In the genomic region with DNA sequence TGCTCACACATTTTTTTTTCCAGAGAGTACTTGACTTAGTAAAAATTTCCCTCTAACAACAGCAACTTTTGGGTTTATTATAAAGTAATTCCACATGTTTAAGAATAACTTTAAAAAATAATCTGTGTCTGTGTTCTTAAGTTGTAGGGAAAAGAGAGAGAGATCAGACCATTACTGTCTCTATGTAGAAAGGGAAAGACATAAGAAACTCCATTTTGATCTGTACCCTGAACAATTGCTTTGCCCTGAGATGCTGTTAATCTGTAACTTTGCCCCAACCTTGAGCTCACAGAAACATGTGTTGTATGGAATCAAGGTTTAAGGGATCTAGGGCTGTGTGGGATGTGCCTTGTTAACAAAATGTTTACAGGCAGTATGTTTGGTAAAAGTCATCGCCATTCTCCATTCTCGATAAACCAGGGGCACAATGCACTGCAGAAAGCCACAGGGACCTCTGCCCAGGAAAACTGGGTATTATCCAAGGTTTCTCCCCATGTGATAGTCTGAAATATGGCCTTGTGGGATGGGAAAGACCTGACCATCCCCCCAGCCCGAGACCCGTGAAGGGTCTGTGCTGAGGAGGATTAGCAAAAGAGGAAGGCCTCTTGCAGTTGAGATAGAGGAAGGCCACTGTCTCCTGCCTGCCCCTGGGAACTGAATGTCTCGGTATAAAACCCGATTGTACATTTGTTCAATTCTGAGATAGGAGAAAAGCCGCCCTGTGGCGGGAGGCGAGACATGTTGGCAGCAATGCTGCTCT, we compare ENCODE assay signal across 7 cellular contexts.
DNase-seq lines count a peak whose midpoint lies in the region; ATAC-seq, FAIRE-seq and TF ChIP-seq lines count a peak whose summit lies in the region.
"Not testable (repeated sequence)": the region's sequence is repeated elsewhere in the genome, so short reads cannot be mapped to it uniquely, and the experiment has no call there.

No MANE protein-coding gene starts in this region.

- not testable (repeated sequence) for H3K14ac ChIP-seq in mesenchymal stem cell (ENCODE audit: low read length in 2 of 2); neuronal stem cell (ENCODE audit: low read length)

- not testable (repeated sequence) for ATAC-seq in GM12878

- DNase-seq in HL-60 (ENCODE audit: low read depth in 1 of 2, low spot score in 1 of 2): peak in 1 of 2 experiments; percentile 17
- peak; percentile 43 for DNase-seq in OCI-M1 (lab: John Stamatoyannopoulos, UW)
- not testable (repeated sequence) for DNase-seq in GM12878 (ENCODE audit: low read depth, low spot score); esophagus muscularis mucosa (ENCODE audit: extremely low spot score); mesenchymal stem cell; neuronal stem cell (ENCODE audit: low spot score); stomach

- not testable (repeated sequence) for H2BK120ac ChIP-seq in mesenchymal stem cell (ENCODE audit: low read depth, low read length); neuronal stem cell (ENCODE audit: low read depth, low read length)

- peak overlapping the region; percentile 85 for H3K27ac ChIP-seq in HL-60 (replicated peaks)
- not testable (repeated sequence) for H3K27ac ChIP-seq in GM12878 (ENCODE audit: control insufficient read depth, insufficient read depth); neuronal stem cell (replicated peaks; ENCODE audit: low read length)
- peak overlapping the region in 3 of 4 donors; percentile 13 to 68 (median 44) for H3K27ac ChIP-seq in esophagus muscularis mucosa (replicated peaks in 1 of 4)
- peak overlapping the region; percentile 98 for H3K27ac ChIP-seq in mesenchymal stem cell (ENCODE audit: low read length, poor library complexity, severe bottlenecking)
- H3K27ac ChIP-seq in stomach: peak overlapping the region in 4 of 5 donors; percentile 59 to 84 (median 78)

- H4K20me1 ChIP-seq in GM12878 (ENCODE audit: control insufficient read depth, insufficient read depth): not testable (repeated sequence)

- not testable (repeated sequence) for H3K9me3 ChIP-seq in GM12878 (replicated peaks; ENCODE audit: control insufficient read depth, insufficient read depth, low read length); esophagus muscularis mucosa; mesenchymal stem cell (ENCODE audit: control insufficient read depth, low read length); neuronal stem cell (replicated peaks in 1 of 2; ENCODE audit: control insufficient read depth in 2 of 2, insufficient read depth in 1 of 2, low read depth in 1 of 2, low read length in 2 of 2); stomach

- not testable (repeated sequence) for H4K91ac ChIP-seq in mesenchymal stem cell (ENCODE audit: low read length); neuronal stem cell (ENCODE audit: low read depth, low read length, poor library complexity)

- 91% methylated on average over 7 of the region's 9 CpGs for WGBS in GM12878 (ENCODE audit: insufficient coverage, insufficient replicate concordance, low lambda C conversion rate, missing lambda C conversion rate)
- 82% methylated on average over 9 of the region's 9 CpGs for WGBS in esophagus muscularis mucosa
- WGBS in mesenchymal stem cell: 74% methylated on average over 4 of the region's 9 CpGs
- WGBS in neuronal stem cell (ENCODE audit: extremely low coverage in 2 of 2, insufficient read length in 2 of 2, insufficient replicate concordance in 1 of 2), 2 donors: no CpG with 5 or more reads among the region's 9 CpGs
- WGBS in stomach, 5 donors: 77 to 90% (median 85%) methylated on average over 5 to 9 of the region's 9 CpGs

- H3K79me2 ChIP-seq in GM12878 (ENCODE audit: control insufficient read depth, insufficient read depth, low read length): not testable (repeated sequence)

- TF ChIP-seq POLR2A in GM12878 (IDR thresholded peaks at IDR 0.05; ENCODE audit: low read depth, low read length); esophagus muscularis mucosa (IDR thresholded peaks at IDR 0.05; ENCODE audit: low read depth); stomach (IDR thresholded peaks at IDR 0.05): not testable (repeated sequence)

- not testable (repeated sequence) for H2AFZ ChIP-seq in GM12878 (ENCODE audit: control insufficient read depth, low read depth, low read length); mesenchymal stem cell (ENCODE audit: low read depth, low read length)
- H2AFZ ChIP-seq in neuronal stem cell (ENCODE audit: low read length): peak overlapping the region; percentile 76

- H3K4me2 ChIP-seq in GM12878 (ENCODE audit: control insufficient read depth, insufficient read depth); mesenchymal stem cell (ENCODE audit: low read length, poor library complexity, severe bottlenecking); neuronal stem cell (ENCODE audit: insufficient read depth, low read length, poor library complexity, severe bottlenecking): not testable (repeated sequence)

- not testable (repeated sequence) for H3K18ac ChIP-seq in mesenchymal stem cell (ENCODE audit: low read depth in 1 of 2, low read length in 2 of 2); neuronal stem cell (ENCODE audit: low read length)

- POLR2A ChIA-PET in GM12878 (lab: Charles Lee): interaction anchor here (0.5 kb wide), 1 partner anchor 69 kb away, joined by 5 read pairs; no protein-coding TSS in a partner anchor

- CTCF ChIA-PET in GM12878 (lab: Yijun Ruan, JAX): interaction anchor here (0.9 to 1.6 kb wide), 3 partner anchors 10 to 441 kb away, joined by 3 to 6 read pairs (median 3); no protein-coding TSS in a partner anchor

- not testable (repeated sequence) for H3K4me3 ChIP-seq in HL-60 (replicated peaks; ENCODE audit: insufficient read depth, low read length); GM12878; esophagus muscularis mucosa; mesenchymal stem cell (ENCODE audit: insufficient read depth in 1 of 2, low read depth in 1 of 2, low read length in 2 of 2); neuronal stem cell (ENCODE audit: low read length in 2 of 2); stomach

- in situ Hi-C loops in GM12878 (cut with MboI): not testable (repeated sequence)

- SMC1A ChIA-PET in GM12878 (lab: Charles Lee; ENCODE audit: uncharacterized antibody, unreplicated experiment): interaction anchor here (0.6 to 1.7 kb wide), 2 partner anchors 18 to 234 kb away, joined by 3 to 5 read pairs; no protein-coding TSS in a partner anchor

- not testable (repeated sequence) for H3K4ac ChIP-seq in mesenchymal stem cell (ENCODE audit: low read depth in 1 of 2, low read length in 2 of 2); neuronal stem cell (ENCODE audit: low read length)

- H2BK5ac ChIP-seq in mesenchymal stem cell (ENCODE audit: low read depth, low read length, poor library complexity, severe bottlenecking); neuronal stem cell (ENCODE audit: low read length): not testable (repeated sequence)

- BruUV-seq in GM12878 (replicated peaks; lab: Mats Ljungman, UMichigan): not testable (repeated sequence)

- not testable (repeated sequence) for TF ChIP-seq RAD21 in GM12878 (IDR thresholded peaks at IDR 0.05; ENCODE audit: insufficient read depth, low read depth, low read length)

- not testable (repeated sequence) for H2BK15ac ChIP-seq in mesenchymal stem cell (ENCODE audit: low read depth, poor library complexity, severe bottlenecking); neuronal stem cell (ENCODE audit: low read length)

- H3K36me3 ChIP-seq in GM12878 (ENCODE audit: control insufficient read depth in 2 of 2, insufficient read depth in 2 of 2, low read length in 1 of 2); esophagus muscularis mucosa; mesenchymal stem cell (ENCODE audit: control insufficient read depth in 1 of 2, insufficient read depth in 2 of 2, low read depth in 1 of 2, low read length in 2 of 2); neuronal stem cell (replicated peaks in 1 of 2; ENCODE audit: control insufficient read depth in 2 of 2, insufficient read depth in 2 of 2, low read length in 2 of 2); stomach: not testable (repeated sequence)

- TF ChIP-seq CTCF in HL-60 (IDR thresholded peaks at IDR 0.05; ENCODE audit: insufficient read depth, low read length); GM12878 (IDR thresholded peaks at IDR 0.05 in 2 of 3, conservative IDR thresholded peaks at IDR 0.05 in 1 of 3; ENCODE audit: control insufficient read depth in 2 of 3, extremely low read depth in 1 of 3, insufficient read depth in 1 of 3, low read depth in 3 of 3, low read length in 3 of 3); esophagus muscularis mucosa (IDR thresholded peaks at IDR 0.05); stomach (IDR thresholded peaks at IDR 0.05): not testable (repeated sequence)

- H4K8ac ChIP-seq in mesenchymal stem cell (ENCODE audit: low read length): peak overlapping the region; percentile 62
- H4K8ac ChIP-seq in neuronal stem cell (ENCODE audit: low read depth, low read length): not testable (repeated sequence)

- TF ChIP-seq EP300 in GM12878 (IDR thresholded peaks at IDR 0.05; ENCODE audit: borderline replicate concordance in 1 of 2, control insufficient read depth in 1 of 2, low read depth in 2 of 2, low read length in 2 of 2); esophagus muscularis mucosa (IDR thresholded peaks at IDR 0.05); stomach (IDR thresholded peaks at IDR 0.05): not testable (repeated sequence)

- not testable (repeated sequence) for FAIRE-seq in GM12878 (lab: Jason Lieb, UNC)

- not testable (repeated sequence) for H2AK5ac ChIP-seq in mesenchymal stem cell (ENCODE audit: low read length, severe bottlenecking); neuronal stem cell (ENCODE audit: low read depth, low read length)

- peaks cover 43% of the 10 kb centered on the region for H3K4me1 ChIP-seq in GM12878 (ENCODE audit: control insufficient read depth, insufficient read depth, low read length)
- H3K4me1 ChIP-seq in esophagus muscularis mucosa: peaks cover 24 to 53% (median 39%) of the 10 kb centered on the region in 4 donors
- H3K4me1 ChIP-seq in mesenchymal stem cell (ENCODE audit: control insufficient read depth, insufficient read depth, low read depth, low read length): not testable (repeated sequence)
- peaks cover 4 to 16% of the 10 kb centered on the region in 2 donors for H3K4me1 ChIP-seq in neuronal stem cell (ENCODE audit: control insufficient read depth in 2 of 2, insufficient read depth in 1 of 2, low read depth in 1 of 2, low read length in 2 of 2)
- H3K4me1 ChIP-seq in stomach: peaks cover 16 to 54% (median 38%) of the 10 kb centered on the region in 4 donors

- H3K9ac ChIP-seq in GM12878 (ENCODE audit: control insufficient read depth, insufficient read depth, low read length); neuronal stem cell (ENCODE audit: low read depth, low read length, poor library complexity): not testable (repeated sequence)
- H3K9ac ChIP-seq in mesenchymal stem cell (ENCODE audit: low read length): peak overlapping the region; percentile 13

- RAD21 ChIA-PET in GM12878 (lab: Charles Lee; ENCODE audit: unreplicated experiment): interaction anchor here (2.2 kb wide), 1 partner anchor 10 kb away, joined by 11 read pairs; no protein-coding TSS in a partner anchor

- not testable (repeated sequence) for H3K79me1 ChIP-seq in mesenchymal stem cell (replicated peaks; ENCODE audit: low read length, poor library complexity, severe bottlenecking); neuronal stem cell (ENCODE audit: low read depth, low read length)

- intact Hi-C loops in GM12878 (cut with micrococcal nuclease; ENCODE audit: unreplicated experiment); esophagus muscularis mucosa (cut with DNase I); stomach (cut with DNase I; ENCODE audit: low total_unique reads): not testable (repeated sequence)

- H3K27me3 ChIP-seq in HL-60 (ENCODE audit: insufficient read depth, poor library complexity, severe bottlenecking); GM12878 (replicated peaks in 1 of 2; ENCODE audit: control insufficient read depth in 2 of 2, insufficient read depth in 2 of 2, low read length in 1 of 2); esophagus muscularis mucosa; mesenchymal stem cell (ENCODE audit: control insufficient read depth in 1 of 2, insufficient read depth in 1 of 2, low read length in 2 of 2); neuronal stem cell (ENCODE audit: control insufficient read depth in 3 of 3, insufficient read depth in 3 of 3, low read depth in 1 of 3, low read length in 3 of 3); stomach: not testable (repeated sequence)

- H2BK12ac ChIP-seq in mesenchymal stem cell (ENCODE audit: low read length in 2 of 2); neuronal stem cell (ENCODE audit: low read length): not testable (repeated sequence)

- H3K23ac ChIP-seq in mesenchymal stem cell (ENCODE audit: low read length in 2 of 2); neuronal stem cell (ENCODE audit: low read depth, low read length, poor library complexity): not testable (repeated sequence)
